Comparison of ENCODE assay signal across 2 cellular contexts in genomic region chr6:77773157-77773822, GRCh38.
TF ChIP-seq lines count a peak whose summit lies in the region.

No MANE protein-coding gene starts in this region.

TF ChIP-seq in liver, 16 proteins besides CTCF, POLR2A, EP300 and RAD21 (continued from another document):
- peak; percentile 32 for TF ChIP-seq MAX (IDR thresholded peaks at IDR 0.05)
- TF ChIP-seq NR2F2 (IDR thresholded peaks at IDR 0.05): no peak
- no peak for TF ChIP-seq HNF4G (IDR thresholded peaks at IDR 0.05)
- no peak for TF ChIP-seq JUND (IDR thresholded peaks at IDR 0.05)
- TF ChIP-seq FOXA1 (IDR thresholded peaks at IDR 0.05): no peak
- peak; percentile 47 for TF ChIP-seq SP1 (IDR thresholded peaks at IDR 0.05)
- no peak for TF ChIP-seq EGR1 (IDR thresholded peaks at IDR 0.05; ENCODE audit: low read depth in 2 of 2)
- TF ChIP-seq ZBTB33 (IDR thresholded peaks at IDR 0.05): peak; percentile 38
- TF ChIP-seq RXRA (IDR thresholded peaks at IDR 0.05): peak; percentile 34 to 40
- TF ChIP-seq TAF1 (conservative IDR thresholded peaks at IDR 0.05): no peak
- TF ChIP-seq REST (IDR thresholded peaks at IDR 0.05): no peak
TF ChIP-seq in liver: peak in this region for 6.

TF ChIP-seq in HepG2, 621 proteins besides CTCF, POLR2A, EP300 and RAD21 (continued from another document):
- TF ChIP-seq ZBTB44 (CRISPR knock-in tag; IDR thresholded peaks at IDR 0.05): no peak
- TF ChIP-seq ZNF34 (CRISPR knock-in tag; IDR thresholded peaks at IDR 0.05; ENCODE audit: borderline replicate concordance): no peak
TF ChIP-seq in HepG2: peak in this region for 0.
